In the genomic region with DNA sequence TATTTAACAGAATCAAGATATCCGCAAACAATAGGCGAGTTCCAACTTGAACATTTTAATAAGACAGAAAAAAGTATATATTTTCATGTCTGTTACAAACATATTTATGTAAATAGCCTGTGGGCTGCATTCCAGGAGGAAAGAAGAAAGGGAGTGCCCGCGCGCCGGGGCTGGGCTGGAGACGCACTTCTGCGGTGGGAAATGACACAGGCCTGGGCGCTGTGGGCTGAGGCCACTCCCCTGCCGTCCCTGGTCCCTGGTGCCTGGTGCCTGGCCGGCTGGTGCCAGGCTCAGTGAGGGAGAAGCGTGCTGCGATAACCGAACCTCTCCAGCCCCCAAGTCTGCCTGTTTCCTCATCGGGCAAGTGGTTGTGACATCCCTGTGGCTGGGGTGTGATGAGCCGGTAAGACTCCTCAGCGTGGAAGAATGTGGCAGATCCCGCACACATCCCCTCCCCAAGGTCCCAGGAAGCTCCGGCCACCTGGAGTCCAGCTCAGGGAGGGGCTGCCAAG, we compare ENCODE assay signal across 1 cellular context.
TF ChIP-seq lines count a peak whose summit lies in the region.

No MANE protein-coding gene starts in this region.

TF ChIP-seq in H1, 55 proteins besides CTCF, POLR2A, EP300 and RAD21 (continued from another document):
- TF ChIP-seq CBX8 (IDR thresholded peaks at IDR 0.05; ENCODE audit: borderline replicate concordance, low read depth, low read length) (no peak), BACH1 (IDR thresholded peaks at IDR 0.05; ENCODE audit: low read length) (no peak), NRF1 (IDR thresholded peaks at IDR 0.05; ENCODE audit: low read depth, low read length) (no peak), MAFK (IDR thresholded peaks at IDR 0.05; ENCODE audit: low read depth, low read length) (no peak), RNF2 (IDR thresholded peaks at IDR 0.05; ENCODE audit: borderline replicate concordance, low read depth, low read length, missing control alignments, poor library complexity, severe bottlenecking) (no peak), JUND (IDR thresholded peaks at IDR 0.05; ENCODE audit: low read length) (no peak), PHF8 (conservative IDR thresholded peaks at IDR 0.05; ENCODE audit: low read depth, low read length) (no peak), SIN3A (conservative IDR thresholded peaks at IDR 0.05 in 1 of 2, IDR thresholded peaks at IDR 0.05 in 1 of 2; ENCODE audit: low read depth in 1 of 2, low read length in 2 of 2) (no peak), POU5F1 (IDR thresholded peaks at IDR 0.05; ENCODE audit: low read depth, low read length) (no peak), NANOG (IDR thresholded peaks at IDR 0.05; ENCODE audit: insufficient read depth, low read depth, low read length, poor library complexity, severe bottlenecking) (no peak), FOSL1 (IDR thresholded peaks at IDR 0.05; ENCODE audit: insufficient read depth, low read depth, low read length) (no peak), EZH2 (IDR thresholded peaks at IDR 0.05; ENCODE audit: low read depth, low read length, severe bottlenecking) (no peak), RXRA (IDR thresholded peaks at IDR 0.05; ENCODE audit: insufficient read depth, low read depth, low read length) (no peak)
- TF ChIP-seq, protein P1, sequence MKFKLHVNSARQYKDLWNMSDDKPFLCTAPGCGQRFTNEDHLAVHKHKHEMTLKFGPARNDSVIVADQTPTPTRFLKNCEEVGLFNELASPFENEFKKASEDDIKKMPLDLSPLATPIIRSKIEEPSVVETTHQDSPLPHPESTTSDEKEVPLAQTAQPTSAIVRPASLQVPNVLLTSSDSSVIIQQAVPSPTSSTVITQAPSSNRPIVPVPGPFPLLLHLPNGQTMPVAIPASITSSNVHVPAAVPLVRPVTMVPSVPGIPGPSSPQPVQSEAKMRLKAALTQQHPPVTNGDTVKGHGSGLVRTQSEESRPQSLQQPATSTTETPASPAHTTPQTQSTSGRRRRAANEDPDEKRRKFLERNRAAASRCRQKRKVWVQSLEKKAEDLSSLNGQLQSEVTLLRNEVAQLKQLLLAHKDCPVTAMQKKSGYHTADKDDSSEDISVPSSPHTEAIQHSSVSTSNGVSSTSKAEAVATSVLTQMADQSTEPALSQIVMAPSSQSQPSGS (IDR thresholded peaks at IDR 0.05; ENCODE audit: low read length): no peak
- TF ChIP-seq, protein P2, sequence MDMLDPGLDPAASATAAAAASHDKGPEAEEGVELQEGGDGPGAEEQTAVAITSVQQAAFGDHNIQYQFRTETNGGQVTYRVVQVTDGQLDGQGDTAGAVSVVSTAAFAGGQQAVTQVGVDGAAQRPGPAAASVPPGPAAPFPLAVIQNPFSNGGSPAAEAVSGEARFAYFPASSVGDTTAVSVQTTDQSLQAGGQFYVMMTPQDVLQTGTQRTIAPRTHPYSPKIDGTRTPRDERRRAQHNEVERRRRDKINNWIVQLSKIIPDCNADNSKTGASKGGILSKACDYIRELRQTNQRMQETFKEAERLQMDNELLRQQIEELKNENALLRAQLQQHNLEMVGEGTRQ (IDR thresholded peaks at IDR 0.05; ENCODE audit: low read length): no peak
